11 cellular contexts compared by ENCODE assay signal in genomic region chr2:54604771-54605350, GRCh38.
DNase-seq lines count a peak whose midpoint lies in the region; ATAC-seq, FAIRE-seq and TF ChIP-seq lines count a peak whose summit lies in the region.
"Had no signal": no experiment of that assay in that cellular context is flagged by ENCODE, and none has a peak within 500 bp of the region (broad histone marks: within the 10 kb centered on the region; RNA-seq: fewer than 3 reads in every experiment).

No MANE protein-coding gene starts in this region.

- peak overlapping the region in 2 of 3 experiments; percentile 16 to 22 for H3K27ac Mint-ChIP-seq in nephron

- POLR2A ChIA-PET in K562 (lab: Yijun Ruan, JAX) = interaction anchor here (0.6 to 2.3 kb wide), 9 partner anchors 8 to 101 kb away, joined by 3 to 5 read pairs (median 3); no protein-coding TSS in a partner anchor

- ATAC-seq in HG02642 (IDR thresholded peaks at IDR 0.05; ENCODE audit: poor library complexity, unreplicated experiment) (peak; percentile 46), K562 (no peak), HG02763 (IDR thresholded peaks at IDR 0.05; ENCODE audit: unreplicated experiment) (no peak)

- no peak for TF ChIP-seq RAD21 in K562 (CRISPR knock-in tag; conservative IDR thresholded peaks at IDR 0.05 in 1 of 2, IDR thresholded peaks at IDR 0.05 in 1 of 2)

- H3K9me3 ChIP-seq in BLaER1 treated with 17β-estradiol and CSF1 and Interleukin-3, amounts not matched to agents 10 nM and 100 nM (replicated peaks in 1 of 11) = peaks cover 0 to 10% (median 0%) of the 10 kb centered on the region in 11 experiments; a peak in 4 of 22 replicates
- H3K9me3 ChIP-seq in K562 (replicated peaks; ENCODE audit: control insufficient read depth, insufficient read depth, low read depth, low read length) = no peaks in the 10 kb centered on the region

- H3K9me3 Mint-ChIP-seq in nephron = no peaks in the 10 kb centered on the region

- H3K4me2 ChIP-seq in BLaER1 treated with 17β-estradiol and CSF1 and Interleukin-3, amounts not matched to agents 10 nM and 100 nM = peak overlapping the region; percentile 75 to 96 (median 89)
- H3K4me2 ChIP-seq in K562 (ENCODE audit: insufficient read depth, low read length) = peak overlapping the region; percentile 6; the same call in 1 of the 2 replicates

- TF ChIP-seq CTCF in K562 (IDR thresholded peaks at IDR 0.05 in 2 of 3, conservative IDR thresholded peaks at IDR 0.05 in 1 of 3; ENCODE audit: insufficient read depth in 2 of 3, low read depth in 1 of 3, low read length in 3 of 3) (no peak), nephron (IDR thresholded peaks at IDR 0.05; ENCODE audit: unreplicated experiment in 3 of 3) (no peak), D721Med (IDR thresholded peaks at IDR 0.05; ENCODE audit: insufficient read depth, missing control alignments) (no peak)

- H3K36me3 Mint-ChIP-seq in nephron (ENCODE audit: low read depth) = peaks cover 27% of the 10 kb centered on the region

- FAIRE-seq in K562 (lab: Jason Lieb, UNC) (no peak), D721Med (lab: Jason Lieb, UNC) (no peak)

- peaks cover 0 to 97% (median 88%) of the 10 kb centered on the region in 11 experiments; a peak in 18 of 22 replicates for H4K20me1 ChIP-seq in BLaER1 treated with 17β-estradiol and CSF1 and Interleukin-3, amounts not matched to agents 10 nM and 100 nM
- no peaks in the 10 kb centered on the region for H4K20me1 ChIP-seq in K562 (replicated peaks; ENCODE audit: control insufficient read depth, insufficient read depth, low read length)

- 57% methylated on average over 12 of the region's 12 CpGs for WGBS in K562 (ENCODE audit: insufficient coverage, low coverage, missing lambda C conversion rate)

- H3K9ac ChIP-seq in BLaER1 treated with 17β-estradiol and CSF1 and Interleukin-3, amounts not matched to agents 10 nM and 100 nM = peak overlapping the region; percentile 9 to 62 (median 48); a peak in 20 of 22 replicates
- peak overlapping the region in 1 of 2 experiments; percentile 45; a peak in 1 of 4 replicates for H3K9ac ChIP-seq in K562 (ENCODE audit: insufficient read depth in 1 of 2, low read depth in 2 of 2, low read length in 2 of 2)

- no peak for TF ChIP-seq EP300 in K562 (IDR thresholded peaks at IDR 0.05; ENCODE audit: low read length)

- in situ Hi-C loops in K562 (cut with MboI) = no loop called here

- peaks cover 79% of the 10 kb centered on the region for H3K79me2 ChIP-seq in K562 (ENCODE audit: control insufficient read depth, insufficient read depth, low read length)

- H3K4me1 Mint-ChIP-seq in nephron = peaks cover 81% of the 10 kb centered on the region

- TF ChIP-seq POLR2A in K562 (conservative IDR thresholded peaks at IDR 0.05) = no peak

- H2AFZ ChIP-seq in K562 (ENCODE audit: low read depth, low read length) = no peak overlapping the region; the same call in 1 of the 2 replicates

- no peaks in the 10 kb centered on the region for H3K27me3 ChIP-seq in BLaER1 treated with 17β-estradiol and CSF1 and Interleukin-3, amounts not matched to agents 10 nM and 100 nM
- H3K27me3 ChIP-seq in K562 (ENCODE audit: control insufficient read depth in 2 of 2, insufficient read depth in 2 of 2, low read length in 2 of 2) = no peaks in the 10 kb centered on the region

- no TSS peak for BruUV-seq in K562 (replicated peaks; lab: Mats Ljungman, UMichigan)

- no peaks in the 10 kb centered on the region for H3K9me1 ChIP-seq in K562 (ENCODE audit: control insufficient read depth, insufficient read depth, low read length)

- H3K4me3 ChIP-seq in BLaER1 treated with 17β-estradiol and CSF1 and Interleukin-3, amounts not matched to agents 10 nM and 100 nM = peak overlapping the region in 8 of 10 experiments; percentile 1 to 39 (median 18); a peak in 10 of 20 replicates
- H3K4me3 ChIP-seq in K562 = no peak overlapping the region

- no peak overlapping the region for H3K4me3 Mint-ChIP-seq in nephron

- DNase-seq in K562 (ENCODE audit: extremely low read depth in 1 of 4, low spot score in 3 of 4) = no peak
- DNase-seq in cortex of kidney (lab: John Stamatoyannopoulos, UW) = no peak
- DNase-seq in D721Med (ENCODE audit: insufficient read length, low spot score) = no peak
- no peak for DNase-seq in DMS153 treated with DMSO at 0.1 percent for 48 hours (lab: John Stamatoyannopoulos, UW; ENCODE audit: unreplicated experiment)
- DNase-seq: DMS53, NCI-H524 treated with DMSO at 0.1 percent for 48 hours had no signal

- intact Hi-C loops in K562 (cut with micrococcal nuclease) = loop anchor here (5.0 kb wide), 1 partner anchor 83 kb away; no protein-coding TSS in a partner anchor

- peak overlapping the region in 10 of 11 experiments; percentile 2 to 72 (median 60); a peak in 19 of 22 replicates for H3K27ac ChIP-seq in BLaER1 treated with 17β-estradiol and CSF1 and Interleukin-3, amounts not matched to agents 10 nM and 100 nM
- no peak overlapping the region for H3K27ac ChIP-seq in K562 (ENCODE audit: extremely low read depth, low read depth, low read length)
- H3K27ac ChIP-seq: HL-60 had no signal

- H3K36me3 ChIP-seq in BLaER1 treated with 17β-estradiol and CSF1 and Interleukin-3, amounts not matched to agents 10 nM and 100 nM = peaks cover 0 to 92% (median 61%) of the 10 kb centered on the region in 11 experiments; a peak in 19 of 22 replicates
- peaks cover 3% of the 10 kb centered on the region; the same call in 1 of the 3 replicates for H3K36me3 ChIP-seq in K562 (ENCODE audit: control insufficient read depth, insufficient read depth, low read length)

- H3K4me1 ChIP-seq in BLaER1 treated with 17β-estradiol and CSF1 and Interleukin-3, amounts not matched to agents 10 nM and 100 nM = peaks cover 55 to 99% (median 95%) of the 10 kb centered on the region in 10 experiments
- H3K4me1 ChIP-seq in K562 (replicated peaks in 1 of 2; ENCODE audit: control insufficient read depth in 2 of 2, insufficient read depth in 2 of 2, low read length in 2 of 2) = peaks cover 13 to 46% of the 10 kb centered on the region in 2 experiments

- CTCF ChIA-PET in K562 (lab: Yijun Ruan, JAX; ENCODE audit: low intra/inter-chr PET ratio) = no interaction called here

- no peaks in the 10 kb centered on the region for H3K27me3 Mint-ChIP-seq in nephron (ENCODE audit: low read depth)

TF ChIP-seq in K562, 482 proteins besides CTCF, POLR2A, EP300 and RAD21 (continues in another document):
- TF ChIP-seq, protein P1, sequence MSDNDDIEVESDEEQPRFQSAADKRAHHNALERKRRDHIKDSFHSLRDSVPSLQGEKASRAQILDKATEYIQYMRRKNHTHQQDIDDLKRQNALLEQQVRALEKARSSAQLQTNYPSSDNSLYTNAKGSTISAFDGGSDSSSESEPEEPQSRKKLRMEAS (CRISPR knock-in tag; IDR thresholded peaks at IDR 0.05) = peak; percentile 84
- TF ChIP-seq ZFP1 (CRISPR knock-in tag; IDR thresholded peaks at IDR 0.05) (no peak), NFYB (IDR thresholded peaks at IDR 0.05; ENCODE audit: extremely low read depth, insufficient read length) (no peak), JUN (IDR thresholded peaks at IDR 0.05; ENCODE audit: borderline replicate concordance, low read depth, low read length) (no peak), JUN (CRISPR knock-in tag; IDR thresholded peaks at IDR 0.05; ENCODE audit: borderline replicate concordance) (no peak), ZNF695 (CRISPR knock-in tag; IDR thresholded peaks at IDR 0.05) (no peak), ILK (tag; IDR thresholded peaks at IDR 0.05; ENCODE audit: borderline replicate concordance, low read depth) (no peak), PPARD (CRISPR knock-in tag; IDR thresholded peaks at IDR 0.05) (no peak)
- TF ChIP-seq, protein P2, sequence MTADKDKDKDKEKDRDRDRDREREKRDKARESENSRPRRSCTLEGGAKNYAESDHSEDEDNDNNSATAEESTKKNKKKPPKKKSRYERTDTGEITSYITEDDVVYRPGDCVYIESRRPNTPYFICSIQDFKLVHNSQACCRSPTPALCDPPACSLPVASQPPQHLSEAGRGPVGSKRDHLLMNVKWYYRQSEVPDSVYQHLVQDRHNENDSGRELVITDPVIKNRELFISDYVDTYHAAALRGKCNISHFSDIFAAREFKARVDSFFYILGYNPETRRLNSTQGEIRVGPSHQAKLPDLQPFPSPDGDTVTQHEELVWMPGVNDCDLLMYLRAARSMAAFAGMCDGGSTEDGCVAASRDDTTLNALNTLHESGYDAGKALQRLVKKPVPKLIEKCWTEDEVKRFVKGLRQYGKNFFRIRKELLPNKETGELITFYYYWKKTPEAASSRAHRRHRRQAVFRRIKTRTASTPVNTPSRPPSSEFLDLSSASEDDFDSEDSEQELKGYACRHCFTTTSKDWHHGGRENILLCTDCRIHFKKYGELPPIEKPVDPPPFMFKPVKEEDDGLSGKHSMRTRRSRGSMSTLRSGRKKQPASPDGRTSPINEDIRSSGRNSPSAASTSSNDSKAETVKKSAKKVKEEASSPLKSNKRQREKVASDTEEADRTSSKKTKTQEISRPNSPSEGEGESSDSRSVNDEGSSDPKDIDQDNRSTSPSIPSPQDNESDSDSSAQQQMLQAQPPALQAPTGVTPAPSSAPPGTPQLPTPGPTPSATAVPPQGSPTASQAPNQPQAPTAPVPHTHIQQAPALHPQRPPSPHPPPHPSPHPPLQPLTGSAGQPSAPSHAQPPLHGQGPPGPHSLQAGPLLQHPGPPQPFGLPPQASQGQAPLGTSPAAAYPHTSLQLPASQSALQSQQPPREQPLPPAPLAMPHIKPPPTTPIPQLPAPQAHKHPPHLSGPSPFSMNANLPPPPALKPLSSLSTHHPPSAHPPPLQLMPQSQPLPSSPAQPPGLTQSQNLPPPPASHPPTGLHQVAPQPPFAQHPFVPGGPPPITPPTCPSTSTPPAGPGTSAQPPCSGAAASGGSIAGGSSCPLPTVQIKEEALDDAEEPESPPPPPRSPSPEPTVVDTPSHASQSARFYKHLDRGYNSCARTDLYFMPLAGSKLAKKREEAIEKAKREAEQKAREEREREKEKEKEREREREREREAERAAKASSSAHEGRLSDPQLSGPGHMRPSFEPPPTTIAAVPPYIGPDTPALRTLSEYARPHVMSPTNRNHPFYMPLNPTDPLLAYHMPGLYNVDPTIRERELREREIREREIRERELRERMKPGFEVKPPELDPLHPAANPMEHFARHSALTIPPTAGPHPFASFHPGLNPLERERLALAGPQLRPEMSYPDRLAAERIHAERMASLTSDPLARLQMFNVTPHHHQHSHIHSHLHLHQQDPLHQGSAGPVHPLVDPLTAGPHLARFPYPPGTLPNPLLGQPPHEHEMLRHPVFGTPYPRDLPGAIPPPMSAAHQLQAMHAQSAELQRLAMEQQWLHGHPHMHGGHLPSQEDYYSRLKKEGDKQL (CRISPR knock-in tag; IDR thresholded peaks at IDR 0.05; ENCODE audit: borderline replicate concordance) = no peak
